Comparison of ENCODE assay signal across 1 cellular context in genomic region chr12:122732611-122733010, GRCh38.
TF ChIP-seq lines count a peak whose summit lies in the region.

No MANE protein-coding gene starts in this region.

TF ChIP-seq in IMR-90, 13 proteins besides CTCF, POLR2A, EP300 and RAD21:
- TF ChIP-seq BHLHE40 (IDR thresholded peaks at IDR 0.05; ENCODE audit: low read depth, low read length) = no peak
- no peak for TF ChIP-seq CHD1 (IDR thresholded peaks at IDR 0.05; ENCODE audit: low read depth, low read length)
- no peak for TF ChIP-seq USF2 (IDR thresholded peaks at IDR 0.05; ENCODE audit: low read depth, low read length)
- TF ChIP-seq NFE2L2 (IDR thresholded peaks at IDR 0.05; ENCODE audit: low read depth, low read length) = no peak
- no peak for TF ChIP-seq MXI1 (IDR thresholded peaks at IDR 0.05; ENCODE audit: borderline replicate concordance, low read depth, low read length)
